ENCODE assay signal across 18 cellular contexts in the genomic region with DNA sequence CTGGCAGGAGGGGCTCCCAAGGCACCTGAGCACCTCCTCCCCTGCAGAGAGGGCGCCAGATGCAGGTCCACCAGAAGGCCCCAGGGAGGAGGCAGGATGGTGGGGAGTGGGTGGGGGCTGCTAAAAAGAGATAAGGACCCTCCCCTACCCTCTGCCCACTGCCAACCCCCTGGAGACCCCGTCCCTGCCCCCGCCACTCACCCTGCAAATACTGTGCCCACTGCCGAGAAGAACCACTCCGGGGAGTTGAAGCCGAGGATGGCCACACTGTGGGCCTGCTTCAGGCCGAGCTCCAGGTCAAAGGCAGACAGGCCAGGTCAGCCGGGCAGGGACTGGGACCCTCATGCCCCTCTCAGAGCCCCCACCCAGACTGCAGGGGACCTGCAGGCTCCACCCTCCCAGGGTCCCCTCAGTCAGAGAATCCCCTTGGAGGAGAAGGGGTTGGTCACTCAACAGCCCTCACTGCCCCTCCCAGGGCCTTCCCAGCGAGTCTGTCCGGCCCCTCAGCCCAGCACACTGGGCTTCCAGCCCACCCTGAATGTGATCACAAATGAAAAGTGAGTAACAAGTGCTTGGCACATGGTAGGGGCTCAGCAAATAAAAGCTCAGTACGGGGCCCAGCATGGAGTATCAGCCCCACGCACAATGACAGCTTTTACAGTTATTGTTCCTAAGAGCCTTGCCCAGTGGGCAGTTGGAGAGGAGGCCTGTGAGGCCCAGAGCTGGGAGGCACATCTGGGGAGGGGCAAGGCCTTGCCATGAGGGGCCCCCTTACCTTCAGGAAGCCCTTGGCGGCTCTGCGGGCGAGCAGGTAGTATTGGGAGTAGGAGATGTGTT. TPM values are rescaled to one million over a fixed set of nuclear protein-coding genes. Genes with fewer than 3 reads are reported as not detected.
A peak's percentile ranks its signal among the peaks of the same experiment; 100 is the strongest.
DNase-seq lines count a peak whose midpoint lies in the region; ATAC-seq lines count a peak whose summit lies in the region.
"Had no signal": no experiment of that assay in that cellular context is flagged by ENCODE, and none has a peak within 500 bp of the region (broad histone marks: within the 10 kb centered on the region; RNA-seq: fewer than 3 reads in every experiment).

No MANE protein-coding gene starts in this region.

- H3K4me3 Mint-ChIP-seq in stimulated activated naive CD8-positive, alpha-beta T cell treated with anti-CD3 and anti-CD28 coated beads, Interleukin-15, amount 100 ng/mL, for 72 hours: no peak overlapping the region
- H3K4me3 Mint-ChIP-seq: CD4-positive, alpha-beta memory T cell had no signal

- H3K27me3 Mint-ChIP-seq in stimulated activated naive CD8-positive, alpha-beta T cell treated with anti-CD3 and anti-CD28 coated beads, Interleukin-15, amount 100 ng/mL, for 72 hours: no peaks in the 10 kb centered on the region

- H3K9me3 Mint-ChIP-seq in stimulated activated naive CD8-positive, alpha-beta T cell treated with anti-CD3 and anti-CD28 coated beads, Interleukin-15, amount 100 ng/mL, for 72 hours: peaks cover 0 to 9% of the 10 kb centered on the region in 2 donors

- H3K4me1 Mint-ChIP-seq in stimulated activated naive CD8-positive, alpha-beta T cell treated with anti-CD3 and anti-CD28 coated beads, Interleukin-15, amount 100 ng/mL, for 72 hours: no peaks in the 10 kb centered on the region
- H3K4me1 Mint-ChIP-seq: CD4-positive, alpha-beta memory T cell had no signal

- intact Hi-C loops in posterior vena cava (cut with DNase I): loop anchor here (5.0 kb wide), 3 partner anchors 38 to 72 kb away; partner anchors contain the start of genes ACSBG1 (in 1 of the 2) and CIB2 (in 1 of the 2)

- peak; percentile 24 for DNase-seq in activated CD4-positive, CD25-positive, alpha-beta regulatory T cell treated with anti-CD3 and anti-CD28 coated beads, Interleukin-2, amount 50 U/mL, for 72 hours
- no peak for DNase-seq in activated CD4-positive, CD25-positive, alpha-beta regulatory T cell (lab: John Stamatoyannopoulos, UW)
- DNase-seq in stimulated activated naive CD8-positive, alpha-beta T cell treated with anti-CD3 and anti-CD28 coated beads, Interleukin-15, amount 100 ng/mL, for 72 hours: no peak
- no peak for DNase-seq in stimulated activated naive CD8-positive, alpha-beta T cell treated with anti-CD3 and anti-CD28 coated beads, Interleukin-15, Interleukin-2, amounts not matched to agents 100 U/mL and 50 U/mL, for 24 hours
- peak; percentile 72 for DNase-seq in posterior vena cava (ENCODE audit: low spot score)
- DNase-seq in HuH-7.5 (ENCODE audit: low spot score): no peak
- no peak for DNase-seq in retina
- DNase-seq: BE2C; Calu3; CD4-positive, alpha-beta memory T cell; DMS53; NCI-H1105; NCI-H1694 treated with DMSO at 0.1 percent for 48 hours; NCI-H2107; NCI-H2227 treated with DMSO at 0.1 percent for 48 hours; NCI-H524; SHP77 had no signal

- ATAC-seq in stimulated activated naive CD8-positive, alpha-beta T cell treated with anti-CD3 and anti-CD28 coated beads, Interleukin-15, amount 100 ng/mL, for 72 hours: peak; percentile 28
- ATAC-seq in stimulated activated naive CD8-positive, alpha-beta T cell treated with anti-CD3 and anti-CD28 coated beads, Interleukin-15, Interleukin-2, amounts not matched to agents 100 U/mL and 50 U/mL, for 24 hours: no peak
- no peak for ATAC-seq in HG03378 (IDR thresholded peaks at IDR 0.05; ENCODE audit: unreplicated experiment)

- no peak overlapping the region for H3K27ac Mint-ChIP-seq in stimulated activated naive CD8-positive, alpha-beta T cell treated with anti-CD3 and anti-CD28 coated beads, Interleukin-15, amount 100 ng/mL, for 72 hours
- H3K27ac Mint-ChIP-seq: CD4-positive, alpha-beta memory T cell had no signal

RNA-seq across cellular contexts. Expression of gene ACSBG1, which starts 40.4 kb away (rescaled TPM):
- not detected for total RNA-seq in posterior vena cava
- total RNA-seq: CD4-positive, alpha-beta memory T cell had no signal

RNA-seq across cellular contexts. Expression of gene IDH3A, which starts 44.8 kb away (rescaled TPM):
- total RNA-seq in posterior vena cava: 10 to 100 TPM; 84.2 to 90.6 TPM

Comparison
In these comparisons a context has a peak if more than half of its experiments do, and no peak if none do; other contexts are left out.
1. DNase-seq: peak in activated CD4-positive, CD25-positive, alpha-beta regulatory T cell treated with anti-CD3 and anti-CD28 coated beads, Interleukin-2, amount 50 U/mL, for 72 hours (single experiment) and posterior vena cava (single experiment); none in activated CD4-positive, CD25-positive, alpha-beta regulatory T cell (0 of 4), stimulated activated naive CD8-positive, alpha-beta T cell treated with anti-CD3 and anti-CD28 coated beads, Interleukin-15, amount 100 ng/mL, for 72 hours (0 of 2), stimulated activated naive CD8-positive, alpha-beta T cell treated with anti-CD3 and anti-CD28 coated beads, Interleukin-15, Interleukin-2, amounts not matched to agents 100 U/mL and 50 U/mL, for 24 hours (single experiment), HuH-7.5 (single experiment) and retina (single experiment).